ENCODE assay signal across 18 cellular contexts in genomic region chr17:55833311-55833710, GRCh38.
"Had no signal": no experiment of that assay in that cellular context is flagged by ENCODE, and none has a peak within 500 bp of the region (broad histone marks: within the 10 kb centered on the region; RNA-seq: fewer than 3 reads in every experiment).

No MANE protein-coding gene starts in this region.

- H3K4me2 ChIP-seq: neural progenitor cell had no signal

- DNase-seq: activated CD4-positive, alpha-beta T cell treated with anti-CD3 and anti-CD28 coated beads for 1 hour; activated CD4-positive, alpha-beta T cell treated with anti-CD3 and anti-CD28 coated beads, Interleukin-2, amount 50 U/mL, for 4 hours; activated naive CD4-positive, alpha-beta T cell; activated naive CD8-positive, alpha-beta T cell treated with anti-CD3 and anti-CD28 coated beads, Interleukin-2, amount 10 ng/mL, durations not matched to agents 7 days and 5 days; activated T-cell treated with anti-CD3 and anti-CD28 coated beads for 4 hours; dermis blood vessel endothelial cell; effector memory CD8-positive, alpha-beta T cell; islet precursor cell; midbrain; naive B cell; sigmoid colon; stimulated activated CD4-positive, alpha-beta T cell treated with anti-CD3 and anti-CD28 coated beads, Interleukin-1b, Interleukin-23, amount 100 ng/mL, for 48 hours; stomach had no signal

- H3K9me3 ChIP-seq: ascending aorta, sigmoid colon, stomach, thoracic aorta had no signal

- ATAC-seq: effector memory CD8-positive, alpha-beta T cell; left lobe of liver had no signal

- H3K4me1 ChIP-seq: ascending aorta, sigmoid colon, stomach had no signal

- H2AFZ ChIP-seq: neural progenitor cell had no signal

- H3K27me3 ChIP-seq: ascending aorta, neural progenitor cell, sigmoid colon, stomach had no signal

- H3K4me3 ChIP-seq: ascending aorta, neural progenitor cell, sigmoid colon, stomach, thoracic aorta had no signal

- H3K36me3 ChIP-seq: ascending aorta, neural progenitor cell, sigmoid colon, stomach, thoracic aorta had no signal

- H3K27ac ChIP-seq: ascending aorta, neural progenitor cell, sigmoid colon, stomach, thoracic aorta, VCaP had no signal
